8 cellular contexts compared by ENCODE assay signal in the genomic region with DNA sequence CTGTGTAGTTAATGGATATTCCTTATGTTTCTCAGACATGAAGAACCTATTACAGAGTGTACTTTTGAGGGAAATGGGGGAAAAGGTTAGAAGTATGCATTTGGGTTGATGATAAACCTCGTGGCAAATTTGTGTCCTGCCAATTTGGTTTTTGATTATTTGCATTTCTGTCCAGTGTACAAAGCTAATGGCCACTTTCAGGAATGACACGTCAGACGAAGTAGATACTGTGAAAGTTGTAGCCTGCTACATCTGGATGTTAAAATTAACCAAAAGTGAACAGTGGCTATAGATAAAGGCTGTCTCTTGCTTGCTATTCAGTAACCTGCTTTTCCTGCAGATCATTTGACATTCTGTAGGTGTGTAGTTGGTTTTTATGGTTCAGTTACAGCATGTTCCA. TPM values are rescaled to one million over a fixed set of nuclear protein-coding genes. Genes with fewer than 3 reads are reported as not detected.
DNase-seq lines count a peak whose midpoint lies in the region; ATAC-seq, FAIRE-seq and TF ChIP-seq lines count a peak whose summit lies in the region.

No MANE protein-coding gene starts in this region.

- FAIRE-seq in HTR-8/SVneo (lab: Jason Lieb, UNC), result no peak

- ATAC-seq in GM21528 (IDR thresholded peaks at IDR 0.05; ENCODE audit: low FRiP score, unreplicated experiment), result peak; percentile 48

- peak overlapping the region; percentile 78 to 90 (median 85) for H3K9ac ChIP-seq in BLaER1 treated with 17β-estradiol and CSF1 and Interleukin-3, amounts not matched to agents 10 nM and 100 nM

- H3K27me3 ChIP-seq in BLaER1 treated with 17β-estradiol and CSF1 and Interleukin-3, amounts not matched to agents 10 nM and 100 nM, result no peaks in the 10 kb centered on the region
- H3K27me3 ChIP-seq in Peyer's patch, result no peaks in the 10 kb centered on the region
- H3K27me3 ChIP-seq in spleen (replicated peaks in 1 of 7), result no peaks in the 10 kb centered on the region

- intact Hi-C loops in spleen (cut with DNase I; ENCODE audit: low total_unique reads), result no loop called here

- no peak for TF ChIP-seq CTCF in Peyer's patch (IDR thresholded peaks at IDR 0.05)
- no peak for TF ChIP-seq CTCF in spleen (IDR thresholded peaks at IDR 0.05 in 8 of 11, conservative IDR thresholded peaks at IDR 0.05 in 3 of 11)

- WGBS in spleen, 5 donors, result 9 to 33% (median 19%) methylated on average over 3 of the region's 3 CpGs

- peak overlapping the region; percentile 50 to 76 (median 67) for H3K4me2 ChIP-seq in BLaER1 treated with 17β-estradiol and CSF1 and Interleukin-3, amounts not matched to agents 10 nM and 100 nM

- peak overlapping the region; percentile 38 to 88 (median 86); a peak in 21 of 22 replicates for H3K27ac ChIP-seq in BLaER1 treated with 17β-estradiol and CSF1 and Interleukin-3, amounts not matched to agents 10 nM and 100 nM
- peak overlapping the region in 1 of 4 donors; percentile 75 for H3K27ac ChIP-seq in Peyer's patch
- H3K27ac ChIP-seq in spleen, result peak overlapping the region in 6 of 8 donors; percentile 65 to 91 (median 84)

- DNase-seq in Peyer's patch (no peak), fibroblast of peridontal ligament (ENCODE audit: extremely low read depth) (peak; percentile 5), spleen (no peak), HTR-8/SVneo (ENCODE audit: insufficient read length, low spot score) (no peak), amygdala (lab: John Stamatoyannopoulos, UW) (no peak), NCI-H345 treated with DMSO at 0.1 percent for 48 hours (lab: John Stamatoyannopoulos, UW; ENCODE audit: unreplicated experiment) (no peak)

- H4K20me1 ChIP-seq in BLaER1 treated with 17β-estradiol and CSF1 and Interleukin-3, amounts not matched to agents 10 nM and 100 nM, result no peaks in the 10 kb centered on the region

- H3K4me1 ChIP-seq in BLaER1 treated with 17β-estradiol and CSF1 and Interleukin-3, amounts not matched to agents 10 nM and 100 nM, result peaks cover 0 to 22% (median 0%) of the 10 kb centered on the region in 10 experiments; a peak in 8 of 20 replicates
- H3K4me1 ChIP-seq in Peyer's patch (no peaks in the 10 kb centered on the region), spleen (peaks cover 5 to 29% (median 9%) of the 10 kb centered on the region in 6 donors)

- no peaks in the 10 kb centered on the region for H3K9me3 ChIP-seq in BLaER1 treated with 17β-estradiol and CSF1 and Interleukin-3, amounts not matched to agents 10 nM and 100 nM (replicated peaks in 1 of 11)
- H3K9me3 ChIP-seq in Peyer's patch, result no peaks in the 10 kb centered on the region
- H3K9me3 ChIP-seq in spleen, result no peaks in the 10 kb centered on the region

- TF ChIP-seq POLR2A in Peyer's patch (IDR thresholded peaks at IDR 0.05), result no peak
- TF ChIP-seq POLR2A in spleen (IDR thresholded peaks at IDR 0.05), result no peak

- H3K36me3 ChIP-seq in BLaER1 treated with 17β-estradiol and CSF1 and Interleukin-3, amounts not matched to agents 10 nM and 100 nM, result peaks cover 0 to 30% (median 6%) of the 10 kb centered on the region in 11 experiments; a peak in 9 of 22 replicates
- no peaks in the 10 kb centered on the region for H3K36me3 ChIP-seq in Peyer's patch
- H3K36me3 ChIP-seq in spleen, result peaks cover 0 to 19% (median 7%) of the 10 kb centered on the region in 6 donors

- H3K4me3 ChIP-seq in BLaER1 treated with 17β-estradiol and CSF1 and Interleukin-3, amounts not matched to agents 10 nM and 100 nM, result peak overlapping the region; percentile 59 to 74 (median 68)
- peak overlapping the region; percentile 49 to 80 (median 66) for H3K4me3 ChIP-seq in Peyer's patch
- H3K4me3 ChIP-seq in spleen, result peak overlapping the region in 6 of 8 donors; percentile 51 to 80 (median 60)

RNA-seq across cellular contexts. Expression of a gene that starts 1.0 kb away (rescaled TPM):
- total RNA-seq in Peyer's patch (10 to 100 TPM in 3 of 4 donors, 1 to 10 TPM in 1; 5.8 to 33.0 (median 30.8) TPM), spleen (100 to 1,000 TPM in 1 of 7 donors, 10 to 100 TPM in 6; 28.1 to 107 (median 38.7) TPM)
- 10 to 100 TPM; 13.5 to 39.2 (median 34.1) TPM for polyA plus RNA-seq in spleen
